Comparison of ENCODE assay signal across 1 cellular context in the genomic region with DNA sequence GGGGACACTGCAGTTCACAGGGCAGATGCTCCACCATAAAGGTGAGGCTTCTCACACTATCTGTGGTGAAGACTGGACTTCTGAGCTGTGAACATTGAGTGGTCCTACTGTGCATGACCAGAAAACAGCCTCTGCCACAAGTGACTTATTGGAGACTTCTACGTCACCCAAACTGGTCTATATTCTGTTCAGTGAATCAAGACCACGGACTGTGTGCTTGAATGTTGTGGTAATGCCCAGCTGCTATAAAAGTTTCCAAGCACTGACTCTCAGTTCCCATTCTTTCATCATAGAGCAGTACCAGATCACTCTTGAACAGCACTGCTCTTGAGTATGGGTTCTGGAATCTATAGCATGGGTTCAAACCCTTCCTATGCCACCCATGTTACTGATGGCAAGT.
TF ChIP-seq lines count a peak whose summit lies in the region.

No MANE protein-coding gene starts in this region.

TF ChIP-seq in K562, 482 proteins besides CTCF, POLR2A, EP300 and RAD21:
- no peak for TF ChIP-seq ETS2 (tag; IDR thresholded peaks at IDR 0.05; ENCODE audit: borderline replicate concordance, poor library complexity, severe bottlenecking)
- peak; percentile 4 for TF ChIP-seq TBP (optimal IDR thresholded peaks at IDR 0.05; ENCODE audit: low read depth, low read length)
- TF ChIP-seq, protein P1, sequence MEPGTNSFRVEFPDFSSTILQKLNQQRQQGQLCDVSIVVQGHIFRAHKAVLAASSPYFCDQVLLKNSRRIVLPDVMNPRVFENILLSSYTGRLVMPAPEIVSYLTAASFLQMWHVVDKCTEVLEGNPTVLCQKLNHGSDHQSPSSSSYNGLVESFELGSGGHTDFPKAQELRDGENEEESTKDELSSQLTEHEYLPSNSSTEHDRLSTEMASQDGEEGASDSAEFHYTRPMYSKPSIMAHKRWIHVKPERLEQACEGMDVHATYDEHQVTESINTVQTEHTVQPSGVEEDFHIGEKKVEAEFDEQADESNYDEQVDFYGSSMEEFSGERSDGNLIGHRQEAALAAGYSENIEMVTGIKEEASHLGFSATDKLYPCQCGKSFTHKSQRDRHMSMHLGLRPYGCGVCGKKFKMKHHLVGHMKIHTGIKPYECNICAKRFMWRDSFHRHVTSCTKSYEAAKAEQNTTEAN (CRISPR knock-in tag; IDR thresholded peaks at IDR 0.05) = no peak
- no peak for TF ChIP-seq U2AF1 (optimal IDR thresholded peaks at IDR 0.05; ENCODE audit: low read depth, low read length)
- peak; percentile 77 for TF ChIP-seq ZKSCAN1 (IDR thresholded peaks at IDR 0.05; ENCODE audit: low read depth, low read length)
